Comparison of ENCODE assay signal across 1 cellular context in genomic region chr10:95517536-95518454, GRCh38.
TF ChIP-seq lines count a peak whose summit lies in the region.

No MANE protein-coding gene starts in this region.

TF ChIP-seq in GM23338, 12 proteins besides CTCF, POLR2A, EP300 and RAD21 (continued from another document):
- TF ChIP-seq, protein P1, sequence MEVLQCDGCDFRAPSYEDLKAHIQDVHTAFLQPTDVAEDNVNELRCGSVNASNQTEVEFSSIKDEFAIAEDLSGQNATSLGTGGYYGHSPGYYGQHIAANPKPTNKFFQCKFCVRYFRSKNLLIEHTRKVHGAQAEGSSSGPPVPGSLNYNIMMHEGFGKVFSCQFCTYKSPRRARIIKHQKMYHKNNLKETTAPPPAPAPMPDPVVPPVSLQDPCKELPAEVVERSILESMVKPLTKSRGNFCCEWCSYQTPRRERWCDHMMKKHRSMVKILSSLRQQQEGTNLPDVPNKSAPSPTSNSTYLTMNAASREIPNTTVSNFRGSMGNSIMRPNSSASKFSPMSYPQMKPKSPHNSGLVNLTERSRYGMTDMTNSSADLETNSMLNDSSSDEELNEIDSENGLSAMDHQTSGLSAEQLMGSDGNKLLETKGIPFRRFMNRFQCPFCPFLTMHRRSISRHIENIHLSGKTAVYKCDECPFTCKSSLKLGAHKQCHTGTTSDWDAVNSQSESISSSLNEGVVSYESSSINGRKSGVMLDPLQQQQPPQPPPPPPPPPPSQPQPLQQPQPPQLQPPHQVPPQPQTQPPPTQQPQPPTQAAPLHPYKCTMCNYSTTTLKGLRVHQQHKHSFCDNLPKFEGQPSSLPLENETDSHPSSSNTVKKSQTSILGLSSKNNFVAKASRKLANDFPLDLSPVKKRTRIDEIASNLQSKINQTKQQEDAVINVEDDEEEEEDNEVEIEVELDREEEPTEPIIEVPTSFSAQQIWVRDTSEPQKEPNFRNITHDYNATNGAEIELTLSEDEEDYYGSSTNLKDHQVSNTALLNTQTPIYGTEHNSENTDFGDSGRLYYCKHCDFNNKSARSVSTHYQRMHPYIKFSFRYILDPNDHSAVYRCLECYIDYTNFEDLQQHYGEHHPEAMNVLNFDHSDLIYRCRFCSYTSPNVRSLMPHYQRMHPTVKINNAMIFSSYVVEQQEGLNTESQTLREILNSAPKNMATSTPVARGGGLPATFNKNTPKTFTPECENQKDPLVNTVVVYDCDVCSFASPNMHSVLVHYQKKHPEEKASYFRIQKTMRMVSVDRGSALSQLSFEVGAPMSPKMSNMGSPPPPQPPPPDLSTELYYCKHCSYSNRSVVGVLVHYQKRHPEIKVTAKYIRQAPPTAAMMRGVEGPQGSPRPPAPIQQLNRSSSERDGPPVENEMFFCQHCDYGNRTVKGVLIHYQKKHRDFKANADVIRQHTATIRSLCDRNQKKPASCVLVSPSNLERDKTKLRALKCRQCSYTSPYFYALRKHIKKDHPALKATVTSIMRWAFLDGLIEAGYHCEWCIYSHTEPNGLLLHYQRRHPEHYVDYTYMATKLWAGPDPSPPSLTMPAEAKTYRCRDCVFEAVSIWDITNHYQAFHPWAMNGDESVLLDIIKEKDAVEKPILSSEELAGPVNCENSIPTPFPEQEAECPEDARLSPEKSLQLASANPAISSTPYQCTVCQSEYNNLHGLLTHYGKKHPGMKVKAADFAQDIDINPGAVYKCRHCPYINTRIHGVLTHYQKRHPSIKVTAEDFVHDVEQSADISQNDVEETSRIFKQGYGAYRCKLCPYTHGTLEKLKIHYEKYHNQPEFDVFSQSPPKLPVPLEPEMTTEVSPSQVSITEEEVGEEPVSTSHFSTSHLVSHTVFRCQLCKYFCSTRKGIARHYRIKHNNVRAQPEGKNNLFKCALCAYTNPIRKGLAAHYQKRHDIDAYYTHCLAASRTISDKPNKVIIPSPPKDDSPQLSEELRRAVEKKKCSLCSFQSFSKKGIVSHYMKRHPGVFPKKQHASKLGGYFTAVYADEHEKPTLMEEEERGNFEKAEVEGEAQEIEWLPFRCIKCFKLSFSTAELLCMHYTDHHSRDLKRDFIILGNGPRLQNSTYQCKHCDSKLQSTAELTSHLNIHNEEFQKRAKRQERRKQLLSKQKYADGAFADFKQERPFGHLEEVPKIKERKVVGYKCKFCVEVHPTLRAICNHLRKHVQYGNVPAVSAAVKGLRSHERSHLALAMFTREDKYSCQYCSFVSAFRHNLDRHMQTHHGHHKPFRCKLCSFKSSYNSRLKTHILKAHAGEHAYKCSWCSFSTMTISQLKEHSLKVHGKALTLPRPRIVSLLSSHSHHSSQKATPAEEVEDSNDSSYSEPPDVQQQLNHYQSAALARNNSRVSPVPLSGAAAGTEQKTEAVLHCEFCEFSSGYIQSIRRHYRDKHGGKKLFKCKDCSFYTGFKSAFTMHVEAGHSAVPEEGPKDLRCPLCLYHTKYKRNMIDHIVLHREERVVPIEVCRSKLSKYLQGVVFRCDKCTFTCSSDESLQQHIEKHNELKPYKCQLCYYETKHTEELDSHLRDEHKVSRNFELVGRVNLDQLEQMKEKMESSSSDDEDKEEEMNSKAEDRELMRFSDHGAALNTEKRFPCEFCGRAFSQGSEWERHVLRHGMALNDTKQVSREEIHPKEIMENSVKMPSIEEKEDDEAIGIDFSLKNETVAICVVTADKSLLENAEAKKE (CRISPR knock-in tag; IDR thresholded peaks at IDR 0.05) = no peak
- TF ChIP-seq ZNF114 (CRISPR knock-in tag; IDR thresholded peaks at IDR 0.05) = no peak
TF ChIP-seq in GM23338: peak in this region for 0.
